ENCODE assay signal across 24 cellular contexts in genomic region chr2:98355881-98356280, GRCh38. TPM values are rescaled to one million over a fixed set of nuclear protein-coding genes. Genes with fewer than 3 reads are reported as not detected.
"Had no signal": no experiment of that assay in that cellular context is flagged by ENCODE, and none has a peak within 500 bp of the region (broad histone marks: within the 10 kb centered on the region; RNA-seq: fewer than 3 reads in every experiment).

No MANE protein-coding gene starts in this region.

- H3K4me1 ChIP-seq: adrenal gland, ascending aorta, esophagus squamous epithelium, gastroesophageal sphincter, heart left ventricle, prostate gland, right atrium auricular region, thyroid gland had no signal

- H3K9me3 Mint-ChIP-seq: activated CD4-positive, alpha-beta T cell treated with anti-CD3 and anti-CD28 coated beads, Interleukin-2, amount 10 ng/mL, durations not matched to agents 24 days and 14 days; central memory CD8-positive, alpha-beta T cell; effector memory CD8-positive, alpha-beta T cell had no signal

- H3K27ac Mint-ChIP-seq: activated CD4-positive, alpha-beta T cell treated with anti-CD3 and anti-CD28 coated beads, Interleukin-2, amount 10 ng/mL, durations not matched to agents 24 days and 14 days; activated naive CD4-positive, alpha-beta T cell treated with anti-CD3 and anti-CD28 coated beads, Interleukin-2, amount 50 U/mL, for 72 hours; effector memory CD8-positive, alpha-beta T cell; mesothelial cell of epicardium; naive thymus-derived CD8-positive, alpha-beta T cell; T-helper 17 cell had no signal

- DNase-seq: activated CD4-positive, alpha-beta T cell treated with anti-CD3 and anti-CD28 coated beads, Interleukin-2, amount 10 ng/mL, durations not matched to agents 24 days and 14 days; activated T-cell treated with anti-CD3 and anti-CD28 coated beads, Interleukin-2, amount 50 U/mL, for 1 hour; adrenal gland; dorsolateral prefrontal cortex; effector memory CD8-positive, alpha-beta T cell; esophagus squamous epithelium; heart left ventricle; left colon; naive thymus-derived CD8-positive, alpha-beta T cell; stimulated activated CD4-positive, alpha-beta T cell treated with anti-CD3 and anti-CD28 coated beads, Interleukin-4, amount 100 ng/mL, for 24 hours; stimulated activated naive CD8-positive, alpha-beta T cell treated with anti-CD3 and anti-CD28 coated beads, Interleukin-15, Interleukin-2, amounts not matched to agents 100 U/mL and 50 U/mL, for 24 hours; T-helper 17 cell; thyroid gland had no signal

- H3K4me3 Mint-ChIP-seq: activated CD4-positive, alpha-beta T cell treated with anti-CD3 and anti-CD28 coated beads, Interleukin-2, amount 10 ng/mL, durations not matched to agents 24 days and 14 days; central memory CD8-positive, alpha-beta T cell; effector memory CD8-positive, alpha-beta T cell; mesothelial cell of epicardium; naive thymus-derived CD8-positive, alpha-beta T cell; T-helper 17 cell had no signal

- H3K27ac ChIP-seq: adrenal gland, ascending aorta, dorsolateral prefrontal cortex, esophagus squamous epithelium, gastroesophageal sphincter, heart left ventricle, prostate gland, right atrium auricular region, thyroid gland, VCaP had no signal

- H3K4me3 ChIP-seq: adrenal gland, ascending aorta, dorsolateral prefrontal cortex, esophagus squamous epithelium, gastroesophageal sphincter, heart left ventricle, lung, prostate gland, right atrium auricular region, thyroid gland had no signal

- H3K27me3 ChIP-seq: adrenal gland, ascending aorta, dorsolateral prefrontal cortex, right atrium auricular region, thyroid gland had no signal

- H3K9me3 ChIP-seq: adrenal gland, esophagus squamous epithelium, gastroesophageal sphincter, prostate gland, right atrium auricular region, thyroid gland had no signal

- H3K4me1 Mint-ChIP-seq: activated CD4-positive, alpha-beta T cell treated with anti-CD3 and anti-CD28 coated beads, Interleukin-2, amount 10 ng/mL, durations not matched to agents 24 days and 14 days; central memory CD8-positive, alpha-beta T cell; mesothelial cell of epicardium; naive thymus-derived CD8-positive, alpha-beta T cell; T-helper 17 cell had no signal

- H3K36me3 Mint-ChIP-seq: activated naive CD4-positive, alpha-beta T cell treated with anti-CD3 and anti-CD28 coated beads, Interleukin-2, amount 50 U/mL, for 72 hours; mesothelial cell of epicardium had no signal

- H3K36me3 ChIP-seq: adrenal gland, ascending aorta, esophagus squamous epithelium, gastroesophageal sphincter, heart left ventricle, prostate gland, right atrium auricular region, thyroid gland had no signal

- ATAC-seq: activated CD4-positive, CD25-positive, alpha-beta regulatory T cell treated with anti-CD3 and anti-CD28 coated beads, Interleukin-2, amount 50 U/mL, for 24 hours; activated naive CD4-positive, alpha-beta T cell treated with anti-CD3 and anti-CD28 coated beads, Interleukin-2, amount 50 U/mL, for 72 hours; effector memory CD8-positive, alpha-beta T cell; gastroesophageal sphincter; heart left ventricle; left colon; naive thymus-derived CD8-positive, alpha-beta T cell; stimulated activated naive CD8-positive, alpha-beta T cell treated with anti-CD3 and anti-CD28 coated beads, Interleukin-15, Interleukin-2, amounts not matched to agents 100 U/mL and 50 U/mL, for 24 hours; T-helper 17 cell had no signal

RNA-seq across cellular contexts. Expression of gene CNGA3, which starts 9.6 kb away (rescaled TPM):
- total RNA-seq: activated CD4-positive, alpha-beta T cell treated with anti-CD3 and anti-CD28 coated beads, Interleukin-2, amount 10 ng/mL, durations not matched to agents 24 days and 14 days; activated naive CD4-positive, alpha-beta T cell treated with anti-CD3 and anti-CD28 coated beads, Interleukin-2, amount 50 U/mL, for 72 hours; ascending aorta; mesothelial cell of epicardium; naive thymus-derived CD8-positive, alpha-beta T cell; osteocyte; right atrium auricular region; T-helper 17 cell had no signal
- polyA plus RNA-seq: heart left ventricle; naive thymus-derived CD8-positive, alpha-beta T cell had no signal
